In the genomic region with DNA sequence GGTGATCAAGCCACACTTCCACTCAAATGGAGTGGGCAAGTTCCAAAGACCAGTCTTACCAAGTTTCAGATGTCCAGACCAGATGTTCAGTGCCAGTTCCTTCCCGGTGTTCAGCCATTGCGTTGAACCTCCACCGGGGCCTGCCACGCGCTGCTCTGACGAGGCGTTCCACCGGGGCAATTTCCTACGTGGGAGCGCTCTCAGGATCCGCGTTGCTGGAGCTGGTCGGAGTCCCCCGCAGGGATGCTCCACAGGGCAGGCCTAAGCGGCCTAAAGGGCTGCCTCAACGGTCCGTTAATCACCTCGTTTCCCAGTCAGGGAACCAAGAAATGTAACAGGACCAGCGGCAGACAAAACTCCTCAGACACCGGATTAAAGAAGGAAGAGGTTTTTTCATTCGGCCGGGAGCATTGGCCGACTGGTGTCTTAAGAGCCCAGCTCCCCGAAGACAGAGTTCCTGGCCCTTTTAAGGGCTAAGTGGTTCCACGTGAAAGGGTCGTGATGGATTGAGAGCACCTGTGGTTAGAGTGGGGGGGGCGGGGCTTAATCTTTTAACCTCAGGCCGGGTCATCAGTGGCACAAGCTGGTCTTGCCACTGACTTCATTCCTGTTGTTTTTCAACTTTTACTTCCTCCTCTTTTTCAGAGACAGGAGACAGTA, we compare ENCODE assay signal across 16 cellular contexts. TPM values are rescaled to one million over a fixed set of nuclear protein-coding genes. Genes with fewer than 3 reads are reported as not detected.
DNase-seq lines count a peak whose midpoint lies in the region; ATAC-seq and TF ChIP-seq lines count a peak whose summit lies in the region.
"Had no signal": no experiment of that assay in that cellular context is flagged by ENCODE, and none has a peak within 500 bp of the region (broad histone marks: within the 10 kb centered on the region; RNA-seq: fewer than 3 reads in every experiment).

No MANE protein-coding gene starts in this region.

- H3K36me3 Mint-ChIP-seq in nephron progenitor cell (ENCODE audit: low read depth): no peaks in the 10 kb centered on the region
- H3K36me3 Mint-ChIP-seq: CD8-positive, alpha-beta T cell had no signal

- ATAC-seq in upper lobe of right lung (peak; percentile 55), GM19351 (IDR thresholded peaks at IDR 0.05; ENCODE audit: unreplicated experiment) (no peak), Right ventricle myocardium inferior (no peak)
- ATAC-seq: CD8-positive, alpha-beta T cell; HCT116 had no signal

- peak overlapping the region; percentile 35 for H3K4me3 ChIP-seq in upper lobe of right lung
- H3K4me3 ChIP-seq: BLaER1 treated with 17β-estradiol and CSF1 and Interleukin-3, amounts not matched to agents 10 nM and 100 nM had no signal

- intact Hi-C loops in upper lobe of right lung (cut with DNase I): no loop called here
- intact Hi-C loops in Right ventricle myocardium inferior (cut with DNase I): no loop called here

- H3K4me1 ChIP-seq in upper lobe of right lung: no peaks in the 10 kb centered on the region

- H3K27ac ChIP-seq in upper lobe of right lung: peak overlapping the region; percentile 55
- H3K27ac ChIP-seq: BLaER1 treated with 17β-estradiol and CSF1 and Interleukin-3, amounts not matched to agents 10 nM and 100 nM had no signal

- peaks cover 13% of the 10 kb centered on the region for H3K27me3 Mint-ChIP-seq in nephron progenitor cell (ENCODE audit: low read depth, poor library complexity)

- DNase-seq in OCI-M1 (lab: John Stamatoyannopoulos, UW) (peak; percentile 6), glomerular visceral epithelial cell (ENCODE audit: extremely low spot score) (peak; percentile 22), nephron progenitor cell (peak; percentile 30), upper lobe of right lung (no peak), Right ventricle myocardium inferior (ENCODE audit: missing footprints) (no peak), hippocampal formation (lab: John Stamatoyannopoulos, UW) (no peak)
- DNase-seq: CD8-positive, alpha-beta T cell; DMS53; NCI-H1092 treated with DMSO at 0.1 percent for 48 hours; NCI-H146; SHP77 treated with DMSO at 0.1 percent for 48 hours; SK-N-SH had no signal

- H3K9me3 Mint-ChIP-seq in nephron progenitor cell: peaks cover 12% of the 10 kb centered on the region
- H3K9me3 Mint-ChIP-seq: CD8-positive, alpha-beta T cell had no signal

- H3K27ac Mint-ChIP-seq in nephron progenitor cell: peak overlapping the region; percentile 96
- H3K27ac Mint-ChIP-seq: CD8-positive, alpha-beta T cell; IgD-negative memory B cell had no signal

- H3K9me3 ChIP-seq in upper lobe of right lung: no peaks in the 10 kb centered on the region
- H3K9me3 ChIP-seq: SK-N-SH had no signal

- H3K36me3 ChIP-seq in upper lobe of right lung: no peaks in the 10 kb centered on the region
- H3K36me3 ChIP-seq: BLaER1 treated with 17β-estradiol and CSF1 and Interleukin-3, amounts not matched to agents 10 nM and 100 nM had no signal

- peaks cover 71% of the 10 kb centered on the region for H3K4me1 Mint-ChIP-seq in nephron progenitor cell

- no peak for TF ChIP-seq CTCF in nephron progenitor cell (IDR thresholded peaks at IDR 0.05)
- no peak for TF ChIP-seq CTCF in upper lobe of right lung (IDR thresholded peaks at IDR 0.05)

- no peak overlapping the region for H3K4me3 Mint-ChIP-seq in nephron progenitor cell
- H3K4me3 Mint-ChIP-seq: CD8-positive, alpha-beta T cell had no signal

- no peaks in the 10 kb centered on the region for H3K27me3 ChIP-seq in upper lobe of right lung
- H3K27me3 ChIP-seq: BLaER1 treated with 17β-estradiol and CSF1 and Interleukin-3, amounts not matched to agents 10 nM and 100 nM had no signal

RNA-seq across cellular contexts. Expression of gene PPP1R26, which starts 35.6 kb away (rescaled TPM):
- total RNA-seq in upper lobe of right lung: 27.5 TPM
- 18.5 TPM for total RNA-seq in Right ventricle myocardium inferior

RNA-seq across cellular contexts. Expression of gene MRPS2, which starts 56.5 kb away (rescaled TPM):
- total RNA-seq in upper lobe of right lung (23.0 TPM), Right ventricle myocardium inferior (43.3 TPM)

Comparison
In these comparisons a context has a peak if more than half of its experiments do, and no peak if none do; other contexts are left out.
1. DNase-seq: peak in OCI-M1 (single experiment), glomerular visceral epithelial cell (single experiment) and nephron progenitor cell (single experiment); none in upper lobe of right lung (single experiment), Right ventricle myocardium inferior (single experiment) and hippocampal formation (0 of 2).